Comparison of ENCODE assay signal across 16 cellular contexts in genomic region chr14:105864651-105865265, GRCh38.
A peak's percentile ranks its signal among the peaks of the same experiment; 100 is the strongest.
DNase-seq lines count a peak whose midpoint lies in the region; ATAC-seq, FAIRE-seq and TF ChIP-seq lines count a peak whose summit lies in the region.
"Had no signal": no experiment of that assay in that cellular context is flagged by ENCODE, and none has a peak within 500 bp of the region (broad histone marks: within the 10 kb centered on the region; RNA-seq: fewer than 3 reads in every experiment).

No MANE protein-coding gene starts in this region.

- H3K9me3 ChIP-seq in heart right ventricle (peaks cover 0 to 4% (median 0%) of the 10 kb centered on the region in 11 donors), GM12878 (replicated peaks; ENCODE audit: control insufficient read depth, insufficient read depth, low read length) (no peaks in the 10 kb centered on the region; the same call in none of the 3 replicates)

- H3K9ac ChIP-seq in GM12878 (ENCODE audit: control insufficient read depth, insufficient read depth, low read length) = peak overlapping the region; percentile 100; the same call in 1 of the 2 replicates

- ATAC-seq in Right ventricle myocardium inferior (no peak), heart right ventricle (no peak), GM12878 (no peak), naive B cell (ENCODE audit: low read depth in 2 of 2) (no peak), GM21423 (IDR thresholded peaks at IDR 0.05; ENCODE audit: unreplicated experiment) (no peak), HG03196 (IDR thresholded peaks at IDR 0.05; ENCODE audit: unreplicated experiment) (no peak)
- ATAC-seq: left colon had no signal

- POLR2A ChIA-PET in GM12878 (lab: Charles Lee) = no interaction called here

- TF ChIP-seq CTCF in heart right ventricle (IDR thresholded peaks at IDR 0.05) (no peak), GM12878 (IDR thresholded peaks at IDR 0.05 in 2 of 3, conservative IDR thresholded peaks at IDR 0.05 in 1 of 3; ENCODE audit: control insufficient read depth in 2 of 3, extremely low read depth in 1 of 3, insufficient read depth in 1 of 3, low read depth in 3 of 3, low read length in 3 of 3) (no peak)

- peak overlapping the region in 6 of 8 donors; percentile 97 to 100 (median 100) for H3K4me3 Mint-ChIP-seq in naive B cell

- CTCF ChIA-PET in GM12878 (lab: Yijun Ruan, JAX) = no interaction called here

- SMC1A ChIA-PET in GM12878 (lab: Charles Lee; ENCODE audit: uncharacterized antibody, unreplicated experiment) = no interaction called here

- H3K4me2 ChIP-seq in GM12878 (ENCODE audit: control insufficient read depth, insufficient read depth) = no peak overlapping the region

- H3K4me1 Mint-ChIP-seq in naive B cell = no peaks in the 10 kb centered on the region

- H3K27ac ChIP-seq in heart right ventricle = no peak overlapping the region
- H3K27ac ChIP-seq in GM12878 (ENCODE audit: control insufficient read depth, insufficient read depth) = peak overlapping the region; percentile 98

- no peak for TF ChIP-seq EP300 in GM12878 (IDR thresholded peaks at IDR 0.05; ENCODE audit: borderline replicate concordance in 1 of 2, control insufficient read depth in 1 of 2, low read depth in 2 of 2, low read length in 2 of 2)

- FAIRE-seq in GM12878 (lab: Jason Lieb, UNC) = no peak
- FAIRE-seq: bronchial epithelial cell, endothelial cell of umbilical vein, H54, RCC 7860 had no signal

- H3K4me1 ChIP-seq in heart right ventricle = no peaks in the 10 kb centered on the region
- H3K4me1 ChIP-seq in GM12878 (ENCODE audit: control insufficient read depth, insufficient read depth, low read length) = no peaks in the 10 kb centered on the region

- DNase-seq in Right ventricle myocardium inferior (ENCODE audit: missing footprints) (peak; percentile 50), heart right ventricle (no peak), GM12878 (ENCODE audit: low read depth, low spot score) (no peak), naive B cell (no peak), NOMO-1 (lab: John Stamatoyannopoulos, UW; ENCODE audit: unreplicated experiment in 2 of 2) (no peak), AML-193 (lab: John Stamatoyannopoulos, UW) (no peak)
- DNase-seq: glutamatergic neuron; NCI-H226; stimulated activated CD4-positive, alpha-beta T cell treated with anti-CD3 and anti-CD28 coated beads, Interleukin-12 subunit alpha, Interleukin-12 subunit beta, amount 100 ng/mL, for 4 hours had no signal

- H4K20me1 ChIP-seq in GM12878 (ENCODE audit: control insufficient read depth, insufficient read depth) = no peaks in the 10 kb centered on the region

- no peak for TF ChIP-seq POLR2A in GM12878 (IDR thresholded peaks at IDR 0.05; ENCODE audit: low read depth, low read length)

- peaks cover 12 to 17% of the 10 kb centered on the region in 2 donors for H3K36me3 Mint-ChIP-seq in naive B cell

- 76 to 81% methylated on average over 19 of the region's 19 CpGs for WGBS in heart right ventricle, 2 donors
- no CpG with 5 or more reads among the region's 19 CpGs for WGBS in GM12878 (ENCODE audit: insufficient coverage, insufficient replicate concordance, low lambda C conversion rate, missing lambda C conversion rate)

- no peak overlapping the region for H2AFZ ChIP-seq in GM12878 (ENCODE audit: control insufficient read depth, low read depth, low read length)

- peaks cover 47% of the 10 kb centered on the region for H3K79me2 ChIP-seq in GM12878 (ENCODE audit: control insufficient read depth, insufficient read depth, low read length)

- no peaks in the 10 kb centered on the region for H3K36me3 ChIP-seq in heart right ventricle
- H3K36me3 ChIP-seq in GM12878 (ENCODE audit: control insufficient read depth in 2 of 2, insufficient read depth in 2 of 2, low read length in 1 of 2) = peaks cover 3 to 10% of the 10 kb centered on the region in 2 experiments

- BruUV-seq in GM12878 (replicated peaks; lab: Mats Ljungman, UMichigan) = no TSS peak

- H3K9me3 Mint-ChIP-seq in naive B cell = peaks cover 0 to 16% (median 2%) of the 10 kb centered on the region in 7 donors

- no peak for TF ChIP-seq RAD21 in GM12878 (IDR thresholded peaks at IDR 0.05; ENCODE audit: insufficient read depth, low read depth, low read length)

- RAD21 ChIA-PET in GM12878 (lab: Charles Lee; ENCODE audit: unreplicated experiment) = interaction anchor here (9.4 kb wide), 1 partner anchor 406 kb away, joined by 119 read pairs; no protein-coding TSS in a partner anchor

- in situ Hi-C loops in GM12878 (cut with MboI) = loop anchor here (25.0 kb wide), 1 partner anchor 673 kb away; no protein-coding TSS in a partner anchor

- H3K27me3 ChIP-seq in heart right ventricle (peaks cover 0 to 55% (median 13%) of the 10 kb centered on the region in 7 donors), GM12878 (replicated peaks in 1 of 2; ENCODE audit: control insufficient read depth in 2 of 2, insufficient read depth in 2 of 2, low read length in 1 of 2) (no peaks in the 10 kb centered on the region)

- intact Hi-C loops in Right ventricle myocardium inferior (cut with DNase I) (no loop called here), heart right ventricle (cut with DNase I) (no loop called here), GM12878 (cut with micrococcal nuclease; ENCODE audit: unreplicated experiment) (loop anchor here (5.0 kb wide), 4 partner anchors 162 to 798 kb away; no protein-coding TSS in a partner anchor)

- H3K27me3 Mint-ChIP-seq in naive B cell = no peaks in the 10 kb centered on the region

- H3K4me3 ChIP-seq in heart right ventricle (no peak overlapping the region), GM12878 (no peak overlapping the region)

- H3K27ac Mint-ChIP-seq in naive B cell = no peak overlapping the region

TF ChIP-seq in GM12878, 131 proteins besides CTCF, POLR2A, EP300 and RAD21:
- TF ChIP-seq ZBTB11 (CRISPR knock-in tag; IDR thresholded peaks at IDR 0.05) (no peak), BRCA1 (IDR thresholded peaks at IDR 0.05; ENCODE audit: low read depth, low read length) (no peak), SIN3A (IDR thresholded peaks at IDR 0.05; ENCODE audit: low read depth, low read length) (no peak)
